In genomic region chr7:116148108-116148507, GRCh38 we compare ENCODE assay signal across 23 cellular contexts.
"Had no signal": no experiment of that assay in that cellular context is flagged by ENCODE, and none has a peak within 500 bp of the region (broad histone marks: within the 10 kb centered on the region; RNA-seq: fewer than 3 reads in every experiment).

No MANE protein-coding gene starts in this region.

- H3K9me3 Mint-ChIP-seq: effector memory CD8-positive, alpha-beta T cell; natural killer cell had no signal

- H3K9me3 ChIP-seq: esophagus squamous epithelium, heart right ventricle, left lung, lower lobe of right lung, pancreas, right lobe of liver, stomach, thyroid gland, vagina had no signal

- H3K27me3 ChIP-seq: esophagus squamous epithelium, heart right ventricle, left lung, pancreas, right lobe of liver, stomach, thyroid gland, vagina had no signal

- H3K27ac ChIP-seq: coronary artery, esophagus squamous epithelium, heart right ventricle, left lung, lower lobe of right lung, pancreas, right lobe of liver, stomach, thyroid gland, vagina had no signal

- H3K4me3 ChIP-seq: coronary artery, esophagus squamous epithelium, heart right ventricle, left lung, lower lobe of right lung, pancreas, right lobe of liver, stomach, thyroid gland, vagina had no signal

- DNase-seq: effector memory CD8-positive, alpha-beta T cell; erythroblast; esophagus squamous epithelium; foreskin melanocyte; glutamatergic neuron; heart right ventricle; hippocampal formation; left cardiac atrium; left lung; lower lobe of right lung; natural killer cell; pancreas; retina; right lobe of liver; small intestine; stimulated activated CD4-positive, alpha-beta T cell treated with anti-CD3 and anti-CD28 coated beads, Interleukin-15, amount 100 ng/mL, for 24 hours; stimulated activated CD4-positive, alpha-beta T cell treated with anti-CD3 and anti-CD28 coated beads, Interleukin-2, amount 100 ng/mL, for 48 hours; stimulated activated naive CD4-positive, alpha-beta T cell treated with Interleukin-2 at 50 U/mL for 16 hours; stomach; thyroid gland; trophoblast cell had no signal

- H3K27ac Mint-ChIP-seq: effector memory CD8-positive, alpha-beta T cell; natural killer cell had no signal

- H3K36me3 Mint-ChIP-seq: natural killer cell had no signal

- ATAC-seq: effector memory CD8-positive, alpha-beta T cell; left lung; lower lobe of right lung; natural killer cell; pancreas; right lobe of liver had no signal

- H3K4me1 ChIP-seq: esophagus squamous epithelium, left lung, pancreas, right lobe of liver, stomach, thyroid gland, vagina had no signal

- H3K36me3 ChIP-seq: esophagus squamous epithelium, heart right ventricle, left lung, lower lobe of right lung, pancreas, right lobe of liver, stomach, thyroid gland, vagina had no signal

- H3K4me3 Mint-ChIP-seq: effector memory CD8-positive, alpha-beta T cell; natural killer cell had no signal
